8 cellular contexts compared by ENCODE assay signal in genomic region chr11:19441752-19442553, GRCh38.
DNase-seq lines count a peak whose midpoint lies in the region; ATAC-seq, FAIRE-seq and TF ChIP-seq lines count a peak whose summit lies in the region.

No MANE protein-coding gene starts in this region.

- ATAC-seq in natural killer cell treated with Interleukin-12 subunit alpha and Interleukin-12 subunit beta and Interleukin-15 and Interleukin-18, amount 100 ng/mL, for 72 hours: peak; percentile 82 to 89
- ATAC-seq in natural killer cell (no peak), HG02884 (IDR thresholded peaks at IDR 0.05; ENCODE audit: unreplicated experiment) (peak; percentile 98)

- intact Hi-C loops in natural killer cell (cut with micrococcal nuclease): no loop called here

- peaks cover 5 to 25% of the 10 kb centered on the region in 2 donors for H3K4me1 Mint-ChIP-seq in natural killer cell treated with Interleukin-12 subunit alpha and Interleukin-12 subunit beta and Interleukin-15 and Interleukin-18, amount 100 ng/mL, for 72 hours (ENCODE audit: low read depth in 2 of 2)
- no peaks in the 10 kb centered on the region for H3K4me1 Mint-ChIP-seq in natural killer cell

- H3K27me3 ChIP-seq in osteoblast (ENCODE audit: insufficient read depth, low read length): no peaks in the 10 kb centered on the region

- peaks cover 3% of the 10 kb centered on the region for H4K20me1 ChIP-seq in osteoblast (ENCODE audit: insufficient read depth, low read length)

- H3K9me3 Mint-ChIP-seq in natural killer cell treated with Interleukin-12 subunit alpha and Interleukin-12 subunit beta and Interleukin-15 and Interleukin-18, amount 100 ng/mL, for 72 hours: no peaks in the 10 kb centered on the region
- H3K9me3 Mint-ChIP-seq in natural killer cell: no peaks in the 10 kb centered on the region

- peak overlapping the region in 1 of 2 donors; percentile 17 for H3K27ac Mint-ChIP-seq in natural killer cell treated with Interleukin-12 subunit alpha and Interleukin-12 subunit beta and Interleukin-15 and Interleukin-18, amount 100 ng/mL, for 72 hours
- H3K27ac Mint-ChIP-seq in natural killer cell: no peak overlapping the region

- TF ChIP-seq CTCF in natural killer cell (IDR thresholded peaks at IDR 0.05): no peak
- no peak for TF ChIP-seq CTCF in osteoblast (IDR thresholded peaks at IDR 0.05; ENCODE audit: extremely low read depth, low read depth, low read length)
- TF ChIP-seq CTCF in D721Med (IDR thresholded peaks at IDR 0.05; ENCODE audit: insufficient read depth, missing control alignments): no peak

- H3K4me3 ChIP-seq in osteoblast (ENCODE audit: insufficient read depth, low read length): no peak overlapping the region

- no peaks in the 10 kb centered on the region for H3K9me3 ChIP-seq in osteoblast (ENCODE audit: low read depth, low read length)

- no peak for DNase-seq in natural killer cell treated with Interleukin-12 subunit alpha and Interleukin-12 subunit beta and Interleukin-15 and Interleukin-18, amount 100 ng/mL, for 72 hours (ENCODE audit: low spot score)
- DNase-seq in natural killer cell (no peak), NOMO-1 (lab: John Stamatoyannopoulos, UW; ENCODE audit: unreplicated experiment in 2 of 2) (peak; percentile 69 to 88), caudate nucleus (lab: John Stamatoyannopoulos, UW) (peak in 41 of 61 donors; percentile 8 to 89 (median 42)), osteoblast (ENCODE audit: insufficient read length, low spot score, missing footprints) (peak; percentile 91), KG1 (lab: John Stamatoyannopoulos, UW) (no peak), D721Med (ENCODE audit: insufficient read length, low spot score) (no peak)

- H3K4me2 ChIP-seq in osteoblast (ENCODE audit: insufficient read depth, low read length): peak overlapping the region; percentile 24

- H3K4me3 Mint-ChIP-seq in natural killer cell treated with Interleukin-12 subunit alpha and Interleukin-12 subunit beta and Interleukin-15 and Interleukin-18, amount 100 ng/mL, for 72 hours: peak overlapping the region; percentile 44
- no peak overlapping the region for H3K4me3 Mint-ChIP-seq in natural killer cell

- H3K79me2 ChIP-seq in osteoblast (ENCODE audit: insufficient read depth, low read length): no peaks in the 10 kb centered on the region

- no peak for FAIRE-seq in D721Med (lab: Jason Lieb, UNC)

- no peaks in the 10 kb centered on the region for H3K36me3 Mint-ChIP-seq in natural killer cell treated with Interleukin-12 subunit alpha and Interleukin-12 subunit beta and Interleukin-15 and Interleukin-18, amount 100 ng/mL, for 72 hours
- H3K36me3 Mint-ChIP-seq in natural killer cell: no peaks in the 10 kb centered on the region

- H2AFZ ChIP-seq in osteoblast (ENCODE audit: low read length): no peak overlapping the region

- no peaks in the 10 kb centered on the region for H3K36me3 ChIP-seq in osteoblast (ENCODE audit: insufficient read depth, low read length)

- H3K27ac ChIP-seq in caudate nucleus (ENCODE audit: low read depth, low read length): no peak overlapping the region
- H3K27ac ChIP-seq in osteoblast (ENCODE audit: low read depth, low read length): peak overlapping the region; percentile 60

- peaks cover 37% of the 10 kb centered on the region for H3K4me1 ChIP-seq in osteoblast (ENCODE audit: insufficient read depth, low read length)

- peaks cover 23 to 40% of the 10 kb centered on the region in 2 donors for H3K27me3 Mint-ChIP-seq in natural killer cell treated with Interleukin-12 subunit alpha and Interleukin-12 subunit beta and Interleukin-15 and Interleukin-18, amount 100 ng/mL, for 72 hours
- peaks cover 2 to 25% of the 10 kb centered on the region in 2 donors for H3K27me3 Mint-ChIP-seq in natural killer cell (ENCODE audit: low read depth in 2 of 2)

Comparison
In these comparisons a context has a peak if more than half of its experiments do, and no peak if none do; other contexts are left out.
1. ATAC-seq: peak in natural killer cell treated with Interleukin-12 subunit alpha and Interleukin-12 subunit beta and Interleukin-15 and Interleukin-18, amount 100 ng/mL, for 72 hours (2 of 2) and HG02884 (single experiment); none in natural killer cell (0 of 3).
2. DNase-seq: peak in NOMO-1 (2 of 2), caudate nucleus (41 of 61) and osteoblast (single experiment); none in natural killer cell treated with Interleukin-12 subunit alpha and Interleukin-12 subunit beta and Interleukin-15 and Interleukin-18, amount 100 ng/mL, for 72 hours (single experiment), natural killer cell (single experiment), KG1 (single experiment) and D721Med (single experiment).